ENCODE assay signal across 8 cellular contexts in genomic region chr15:30990036-30990435, GRCh38. TPM values are rescaled to one million over a fixed set of nuclear protein-coding genes. Genes with fewer than 3 reads are reported as not detected.
DNase-seq lines count a peak whose midpoint lies in the region; ATAC-seq and TF ChIP-seq lines count a peak whose summit lies in the region.

No MANE protein-coding gene starts in this region.

- TSS peak; percentile 57 for BruUV-seq in Calu3 (replicated peaks; lab: Mats Ljungman, UMichigan)

- no peak for TF ChIP-seq CTCF in Calu3 (IDR thresholded peaks at IDR 0.05; ENCODE audit: unreplicated experiment)
- no peak for TF ChIP-seq CTCF in neural crest cell (conservative IDR thresholded peaks at IDR 0.05)

- no peak for ATAC-seq in HG03571 (IDR thresholded peaks at IDR 0.05; ENCODE audit: unreplicated experiment)
- no peak for ATAC-seq in GM21737 (IDR thresholded peaks at IDR 0.05; ENCODE audit: unreplicated experiment)
- no peak for ATAC-seq in HG02588 (IDR thresholded peaks at IDR 0.05; ENCODE audit: unreplicated experiment)

- H3K9me3 Mint-ChIP-seq in Calu3 (ENCODE audit: low read depth, unreplicated experiment) (no peaks in the 10 kb centered on the region), neural crest cell (no peaks in the 10 kb centered on the region)
- H3K9me3 Mint-ChIP-seq in dendritic cell treated with granulocyte-macrophage colony-stimulating factor and Interleukin-4, amounts not matched to agents 40 ng/mL and 50 ng/mL, for 4 days, result no peaks in the 10 kb centered on the region

- H3K27ac Mint-ChIP-seq in Calu3 (ENCODE audit: unreplicated experiment), result no peak overlapping the region
- H3K27ac Mint-ChIP-seq in dendritic cell treated with granulocyte-macrophage colony-stimulating factor and Interleukin-4, amounts not matched to agents 40 ng/mL and 50 ng/mL, for 4 days, result peak overlapping the region; percentile 99
- no peak overlapping the region for H3K27ac Mint-ChIP-seq in neural crest cell (ENCODE audit: unreplicated experiment)

- CTCF ChIA-PET in Calu3 (lab: Charles Lee), result no interaction called here

- no peaks in the 10 kb centered on the region for H3K27me3 Mint-ChIP-seq in Calu3 (ENCODE audit: unreplicated experiment)
- peaks cover 1% of the 10 kb centered on the region for H3K27me3 Mint-ChIP-seq in dendritic cell treated with granulocyte-macrophage colony-stimulating factor and Interleukin-4, amounts not matched to agents 40 ng/mL and 50 ng/mL, for 4 days
- H3K27me3 Mint-ChIP-seq in neural crest cell (ENCODE audit: low read depth), result no peaks in the 10 kb centered on the region

- intact Hi-C loops in Calu3 (cut with micrococcal nuclease; ENCODE audit: unreplicated experiment), result no loop called here
- intact Hi-C loops in dendritic cell treated with granulocyte-macrophage colony-stimulating factor and Interleukin-4, amounts not matched to agents 40 ng/mL and 50 ng/mL, for 4 days (cut with micrococcal nuclease), result loop anchor here (5.0 kb wide), 2 partner anchors 33 to 92 kb away; no protein-coding TSS in a partner anchor

- H3K4me3 Mint-ChIP-seq in Calu3 (ENCODE audit: low read depth, unreplicated experiment), result peak overlapping the region; percentile 81
- H3K4me3 Mint-ChIP-seq in dendritic cell treated with granulocyte-macrophage colony-stimulating factor and Interleukin-4, amounts not matched to agents 40 ng/mL and 50 ng/mL, for 4 days, result peak overlapping the region; percentile 99
- peak overlapping the region; percentile 97 for H3K4me3 Mint-ChIP-seq in neural crest cell

- H3K36me3 Mint-ChIP-seq in Calu3 (ENCODE audit: insufficient read depth, unreplicated experiment) (peaks cover 8% of the 10 kb centered on the region), neural crest cell (ENCODE audit: low read depth) (peaks cover 3% of the 10 kb centered on the region)
- peaks cover 60% of the 10 kb centered on the region for H3K36me3 Mint-ChIP-seq in dendritic cell treated with granulocyte-macrophage colony-stimulating factor and Interleukin-4, amounts not matched to agents 40 ng/mL and 50 ng/mL, for 4 days (ENCODE audit: low read depth)

- DNase-seq in Calu3, result no peak
- peak; percentile 38 for DNase-seq in NOMO-1 treated with DMSO at 0.1 percent for 48 hours (lab: John Stamatoyannopoulos, UW; ENCODE audit: unreplicated experiment)
- no peak for DNase-seq in neural crest cell (ENCODE audit: low read depth, low spot score)
- DNase-seq in SIG-M5 (lab: John Stamatoyannopoulos, UW), result no peak

- H3K4me1 Mint-ChIP-seq in Calu3 (ENCODE audit: low read depth, unreplicated experiment) (no peaks in the 10 kb centered on the region), neural crest cell (peaks cover 39% of the 10 kb centered on the region)
- peaks cover 36% of the 10 kb centered on the region for H3K4me1 Mint-ChIP-seq in dendritic cell treated with granulocyte-macrophage colony-stimulating factor and Interleukin-4, amounts not matched to agents 40 ng/mL and 50 ng/mL, for 4 days (ENCODE audit: low read depth)

RNA-seq across cellular contexts. Expression of gene MTMR10, which starts 1.4 kb away (rescaled TPM):
- total RNA-seq in Calu3 (2022), result 4.7 and 5.0 TPM in 2 replicates
- total RNA-seq in neural crest cell, result 18.6 and 20.0 TPM in 2 replicates
